1 cellular context compared by ENCODE assay signal in genomic region chr7:115015619-115016018, GRCh38.
TF ChIP-seq lines count a peak whose summit lies in the region.

No MANE protein-coding gene starts in this region.

TF ChIP-seq in GM23338, 12 proteins besides CTCF, POLR2A, EP300 and RAD21 (continued from another document):
- TF ChIP-seq, protein P1, sequence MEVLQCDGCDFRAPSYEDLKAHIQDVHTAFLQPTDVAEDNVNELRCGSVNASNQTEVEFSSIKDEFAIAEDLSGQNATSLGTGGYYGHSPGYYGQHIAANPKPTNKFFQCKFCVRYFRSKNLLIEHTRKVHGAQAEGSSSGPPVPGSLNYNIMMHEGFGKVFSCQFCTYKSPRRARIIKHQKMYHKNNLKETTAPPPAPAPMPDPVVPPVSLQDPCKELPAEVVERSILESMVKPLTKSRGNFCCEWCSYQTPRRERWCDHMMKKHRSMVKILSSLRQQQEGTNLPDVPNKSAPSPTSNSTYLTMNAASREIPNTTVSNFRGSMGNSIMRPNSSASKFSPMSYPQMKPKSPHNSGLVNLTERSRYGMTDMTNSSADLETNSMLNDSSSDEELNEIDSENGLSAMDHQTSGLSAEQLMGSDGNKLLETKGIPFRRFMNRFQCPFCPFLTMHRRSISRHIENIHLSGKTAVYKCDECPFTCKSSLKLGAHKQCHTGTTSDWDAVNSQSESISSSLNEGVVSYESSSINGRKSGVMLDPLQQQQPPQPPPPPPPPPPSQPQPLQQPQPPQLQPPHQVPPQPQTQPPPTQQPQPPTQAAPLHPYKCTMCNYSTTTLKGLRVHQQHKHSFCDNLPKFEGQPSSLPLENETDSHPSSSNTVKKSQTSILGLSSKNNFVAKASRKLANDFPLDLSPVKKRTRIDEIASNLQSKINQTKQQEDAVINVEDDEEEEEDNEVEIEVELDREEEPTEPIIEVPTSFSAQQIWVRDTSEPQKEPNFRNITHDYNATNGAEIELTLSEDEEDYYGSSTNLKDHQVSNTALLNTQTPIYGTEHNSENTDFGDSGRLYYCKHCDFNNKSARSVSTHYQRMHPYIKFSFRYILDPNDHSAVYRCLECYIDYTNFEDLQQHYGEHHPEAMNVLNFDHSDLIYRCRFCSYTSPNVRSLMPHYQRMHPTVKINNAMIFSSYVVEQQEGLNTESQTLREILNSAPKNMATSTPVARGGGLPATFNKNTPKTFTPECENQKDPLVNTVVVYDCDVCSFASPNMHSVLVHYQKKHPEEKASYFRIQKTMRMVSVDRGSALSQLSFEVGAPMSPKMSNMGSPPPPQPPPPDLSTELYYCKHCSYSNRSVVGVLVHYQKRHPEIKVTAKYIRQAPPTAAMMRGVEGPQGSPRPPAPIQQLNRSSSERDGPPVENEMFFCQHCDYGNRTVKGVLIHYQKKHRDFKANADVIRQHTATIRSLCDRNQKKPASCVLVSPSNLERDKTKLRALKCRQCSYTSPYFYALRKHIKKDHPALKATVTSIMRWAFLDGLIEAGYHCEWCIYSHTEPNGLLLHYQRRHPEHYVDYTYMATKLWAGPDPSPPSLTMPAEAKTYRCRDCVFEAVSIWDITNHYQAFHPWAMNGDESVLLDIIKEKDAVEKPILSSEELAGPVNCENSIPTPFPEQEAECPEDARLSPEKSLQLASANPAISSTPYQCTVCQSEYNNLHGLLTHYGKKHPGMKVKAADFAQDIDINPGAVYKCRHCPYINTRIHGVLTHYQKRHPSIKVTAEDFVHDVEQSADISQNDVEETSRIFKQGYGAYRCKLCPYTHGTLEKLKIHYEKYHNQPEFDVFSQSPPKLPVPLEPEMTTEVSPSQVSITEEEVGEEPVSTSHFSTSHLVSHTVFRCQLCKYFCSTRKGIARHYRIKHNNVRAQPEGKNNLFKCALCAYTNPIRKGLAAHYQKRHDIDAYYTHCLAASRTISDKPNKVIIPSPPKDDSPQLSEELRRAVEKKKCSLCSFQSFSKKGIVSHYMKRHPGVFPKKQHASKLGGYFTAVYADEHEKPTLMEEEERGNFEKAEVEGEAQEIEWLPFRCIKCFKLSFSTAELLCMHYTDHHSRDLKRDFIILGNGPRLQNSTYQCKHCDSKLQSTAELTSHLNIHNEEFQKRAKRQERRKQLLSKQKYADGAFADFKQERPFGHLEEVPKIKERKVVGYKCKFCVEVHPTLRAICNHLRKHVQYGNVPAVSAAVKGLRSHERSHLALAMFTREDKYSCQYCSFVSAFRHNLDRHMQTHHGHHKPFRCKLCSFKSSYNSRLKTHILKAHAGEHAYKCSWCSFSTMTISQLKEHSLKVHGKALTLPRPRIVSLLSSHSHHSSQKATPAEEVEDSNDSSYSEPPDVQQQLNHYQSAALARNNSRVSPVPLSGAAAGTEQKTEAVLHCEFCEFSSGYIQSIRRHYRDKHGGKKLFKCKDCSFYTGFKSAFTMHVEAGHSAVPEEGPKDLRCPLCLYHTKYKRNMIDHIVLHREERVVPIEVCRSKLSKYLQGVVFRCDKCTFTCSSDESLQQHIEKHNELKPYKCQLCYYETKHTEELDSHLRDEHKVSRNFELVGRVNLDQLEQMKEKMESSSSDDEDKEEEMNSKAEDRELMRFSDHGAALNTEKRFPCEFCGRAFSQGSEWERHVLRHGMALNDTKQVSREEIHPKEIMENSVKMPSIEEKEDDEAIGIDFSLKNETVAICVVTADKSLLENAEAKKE (CRISPR knock-in tag; IDR thresholded peaks at IDR 0.05): no peak
- no peak for TF ChIP-seq CREB1 (CRISPR knock-in tag; IDR thresholded peaks at IDR 0.05; ENCODE audit: low read depth)
- no peak for TF ChIP-seq EZH2phosphoT487 (IDR thresholded peaks at IDR 0.05; ENCODE audit: unreplicated experiment)
- TF ChIP-seq, protein P2, sequence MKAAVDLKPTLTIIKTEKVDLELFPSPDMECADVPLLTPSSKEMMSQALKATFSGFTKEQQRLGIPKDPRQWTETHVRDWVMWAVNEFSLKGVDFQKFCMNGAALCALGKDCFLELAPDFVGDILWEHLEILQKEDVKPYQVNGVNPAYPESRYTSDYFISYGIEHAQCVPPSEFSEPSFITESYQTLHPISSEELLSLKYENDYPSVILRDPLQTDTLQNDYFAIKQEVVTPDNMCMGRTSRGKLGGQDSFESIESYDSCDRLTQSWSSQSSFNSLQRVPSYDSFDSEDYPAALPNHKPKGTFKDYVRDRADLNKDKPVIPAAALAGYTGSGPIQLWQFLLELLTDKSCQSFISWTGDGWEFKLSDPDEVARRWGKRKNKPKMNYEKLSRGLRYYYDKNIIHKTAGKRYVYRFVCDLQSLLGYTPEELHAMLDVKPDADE (IDR thresholded peaks at IDR 0.05): no peak
- TF ChIP-seq ZNF331 (CRISPR knock-in tag; IDR thresholded peaks at IDR 0.05; ENCODE audit: low read depth): no peak
- no peak for TF ChIP-seq STAT1 (IDR thresholded peaks at IDR 0.05; ENCODE audit: unreplicated experiment)
- TF ChIP-seq EZH2 (IDR thresholded peaks at IDR 0.05; ENCODE audit: low read depth, unreplicated experiment): no peak
- TF ChIP-seq NANOG (IDR thresholded peaks at IDR 0.05; ENCODE audit: borderline replicate concordance): no peak
- no peak for TF ChIP-seq JUNB (IDR thresholded peaks at IDR 0.05; ENCODE audit: unreplicated experiment)
- TF ChIP-seq, protein P3, sequence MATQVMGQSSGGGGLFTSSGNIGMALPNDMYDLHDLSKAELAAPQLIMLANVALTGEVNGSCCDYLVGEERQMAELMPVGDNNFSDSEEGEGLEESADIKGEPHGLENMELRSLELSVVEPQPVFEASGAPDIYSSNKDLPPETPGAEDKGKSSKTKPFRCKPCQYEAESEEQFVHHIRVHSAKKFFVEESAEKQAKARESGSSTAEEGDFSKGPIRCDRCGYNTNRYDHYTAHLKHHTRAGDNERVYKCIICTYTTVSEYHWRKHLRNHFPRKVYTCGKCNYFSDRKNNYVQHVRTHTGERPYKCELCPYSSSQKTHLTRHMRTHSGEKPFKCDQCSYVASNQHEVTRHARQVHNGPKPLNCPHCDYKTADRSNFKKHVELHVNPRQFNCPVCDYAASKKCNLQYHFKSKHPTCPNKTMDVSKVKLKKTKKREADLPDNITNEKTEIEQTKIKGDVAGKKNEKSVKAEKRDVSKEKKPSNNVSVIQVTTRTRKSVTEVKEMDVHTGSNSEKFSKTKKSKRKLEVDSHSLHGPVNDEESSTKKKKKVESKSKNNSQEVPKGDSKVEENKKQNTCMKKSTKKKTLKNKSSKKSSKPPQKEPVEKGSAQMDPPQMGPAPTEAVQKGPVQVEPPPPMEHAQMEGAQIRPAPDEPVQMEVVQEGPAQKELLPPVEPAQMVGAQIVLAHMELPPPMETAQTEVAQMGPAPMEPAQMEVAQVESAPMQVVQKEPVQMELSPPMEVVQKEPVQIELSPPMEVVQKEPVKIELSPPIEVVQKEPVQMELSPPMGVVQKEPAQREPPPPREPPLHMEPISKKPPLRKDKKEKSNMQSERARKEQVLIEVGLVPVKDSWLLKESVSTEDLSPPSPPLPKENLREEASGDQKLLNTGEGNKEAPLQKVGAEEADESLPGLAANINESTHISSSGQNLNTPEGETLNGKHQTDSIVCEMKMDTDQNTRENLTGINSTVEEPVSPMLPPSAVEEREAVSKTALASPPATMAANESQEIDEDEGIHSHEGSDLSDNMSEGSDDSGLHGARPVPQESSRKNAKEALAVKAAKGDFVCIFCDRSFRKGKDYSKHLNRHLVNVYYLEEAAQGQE (IDR thresholded peaks at IDR 0.05; ENCODE audit: unreplicated experiment): no peak
- TF ChIP-seq ZNF114 (CRISPR knock-in tag; IDR thresholded peaks at IDR 0.05): no peak
